Comparison of ENCODE assay signal across 8 cellular contexts in genomic region chr15:89647191-89647851, GRCh38. TPM values are rescaled to one million over a fixed set of nuclear protein-coding genes. Genes with fewer than 3 reads are reported as not detected.
DNase-seq lines count a peak whose midpoint lies in the region; ATAC-seq, FAIRE-seq and TF ChIP-seq lines count a peak whose summit lies in the region.

No MANE protein-coding gene starts in this region.

- H3K36me3 ChIP-seq in K562 (ENCODE audit: control insufficient read depth, insufficient read depth, low read length) (no peaks in the 10 kb centered on the region), iPS-15b (ENCODE audit: control insufficient read depth, insufficient read depth, low read length) (peaks cover 16% of the 10 kb centered on the region)

- H3K9ac ChIP-seq in K562 (ENCODE audit: insufficient read depth in 1 of 2, low read depth in 2 of 2, low read length in 2 of 2) (peak overlapping the region in 1 of 2 experiments; percentile 73; a peak in 2 of 4 replicates), iPS-15b (ENCODE audit: low read depth, low read length) (no peak overlapping the region)

- peak overlapping the region; percentile 56 for H2AFZ ChIP-seq in K562 (ENCODE audit: low read depth, low read length)

- H3K4me1 ChIP-seq in K562 (replicated peaks in 1 of 2; ENCODE audit: control insufficient read depth in 2 of 2, insufficient read depth in 2 of 2, low read length in 2 of 2) (peaks cover 0 to 14% of the 10 kb centered on the region in 2 experiments; a peak in 2 of 5 replicates), iPS-15b (ENCODE audit: control insufficient read depth, insufficient read depth, low read length) (no peaks in the 10 kb centered on the region)

- no peak for TF ChIP-seq POLR2A in K562 (conservative IDR thresholded peaks at IDR 0.05)

- no peak for TF ChIP-seq EP300 in K562 (IDR thresholded peaks at IDR 0.05; ENCODE audit: low read length)

- H3K9me3 ChIP-seq in K562 (replicated peaks; ENCODE audit: control insufficient read depth, insufficient read depth, low read depth, low read length) (no peaks in the 10 kb centered on the region), iPS-15b (ENCODE audit: control insufficient read depth, insufficient read depth, low read length) (no peaks in the 10 kb centered on the region)

- WGBS in K562 (ENCODE audit: insufficient coverage, low coverage, missing lambda C conversion rate): 22% methylated on average over 24 of the region's 25 CpGs

- H3K4me3 ChIP-seq in Jurkat, Clone E6-1 (ENCODE audit: low read length): no peak overlapping the region
- H3K4me3 ChIP-seq in K562 (no peak overlapping the region), iPS-15b (ENCODE audit: low read depth, low read length) (peak overlapping the region; percentile 37)

- DNase-seq in GM03348 (ENCODE audit: low spot score) (peak; percentile 92), UCSD-AML1 (lab: John Stamatoyannopoulos, UW; ENCODE audit: unreplicated experiment) (peak; percentile 67), K562 (ENCODE audit: extremely low read depth in 1 of 4, low spot score in 3 of 4) (peak; percentile 77 to 85 (median 84)), AML-193 (lab: John Stamatoyannopoulos, UW) (no peak)
- peak; percentile 25 for DNase-seq in Jurkat, Clone E6-1 (ENCODE audit: low read depth, low spot score)
- peak; percentile 57 to 79 (median 66) for DNase-seq in stimulated activated CD4-positive, alpha-beta T cell treated with anti-CD3 and anti-CD28 coated beads, Interleukin-12 subunit alpha, Interleukin-12 subunit beta, amount 100 ng/mL, for 48 hours (ENCODE audit: low read depth in 2 of 3, low spot score in 1 of 3)

- TF ChIP-seq RAD21 in K562 (CRISPR knock-in tag; conservative IDR thresholded peaks at IDR 0.05 in 1 of 2, IDR thresholded peaks at IDR 0.05 in 1 of 2): peak; percentile 32 to 59; a peak in 2 of 4 replicates

- peak overlapping the region; percentile 65 for H3K4me2 ChIP-seq in K562 (ENCODE audit: insufficient read depth, low read length)

- peak; percentile 82 to 93 (median 83) for TF ChIP-seq CTCF in K562 (IDR thresholded peaks at IDR 0.05 in 2 of 3, conservative IDR thresholded peaks at IDR 0.05 in 1 of 3; ENCODE audit: insufficient read depth in 2 of 3, low read depth in 1 of 3, low read length in 3 of 3)

- intact Hi-C loops in K562 (cut with micrococcal nuclease): no loop called here

- ATAC-seq in K562 (peak; percentile 97), GM21423 (IDR thresholded peaks at IDR 0.05; ENCODE audit: unreplicated experiment) (no peak)

- H3K79me2 ChIP-seq in K562 (ENCODE audit: control insufficient read depth, insufficient read depth, low read length): no peaks in the 10 kb centered on the region

- BruUV-seq in K562 (replicated peaks; lab: Mats Ljungman, UMichigan): no TSS peak

- H3K27ac ChIP-seq in K562 (ENCODE audit: extremely low read depth, low read depth, low read length): no peak overlapping the region

- in situ Hi-C loops in K562 (cut with MboI): no loop called here

- CTCF ChIA-PET in K562 (lab: Yijun Ruan, JAX; ENCODE audit: low intra/inter-chr PET ratio): interaction anchor here (1.4 kb wide), 1 partner anchor 228 kb away, joined by 3 read pairs; no protein-coding TSS in a partner anchor

- no peaks in the 10 kb centered on the region for H3K9me1 ChIP-seq in K562 (ENCODE audit: control insufficient read depth, insufficient read depth, low read length)

- no peaks in the 10 kb centered on the region for H4K20me1 ChIP-seq in K562 (replicated peaks; ENCODE audit: control insufficient read depth, insufficient read depth, low read length)

- H3K27me3 ChIP-seq in K562 (ENCODE audit: control insufficient read depth in 2 of 2, insufficient read depth in 2 of 2, low read length in 2 of 2) (peaks cover 0 to 4% of the 10 kb centered on the region in 2 experiments; a peak in 1 of 5 replicates), iPS-15b (ENCODE audit: control insufficient read depth, insufficient read depth, low read length) (no peaks in the 10 kb centered on the region)

- FAIRE-seq in K562 (lab: Jason Lieb, UNC): peak; percentile 84

- POLR2A ChIA-PET in K562 (lab: Yijun Ruan, JAX): interaction anchor here (0.6 to 0.7 kb wide), 2 partner anchors 17 to 158 kb away, joined by 3 read pairs; no protein-coding TSS in a partner anchor

RNA-seq across cellular contexts. Expression of gene KIF7, which starts 7.9 kb away (rescaled TPM):
- 10.9 TPM for polyA plus RNA-seq in Jurkat, Clone E6-1 (2012; ENCODE audit: insufficient read depth, insufficient read length)
- total RNA-seq in K562 (2011; cell fraction: chromatin; rRNA removed; ENCODE audit: low replicate concordance): 4.9 and 14.4 TPM in 2 replicates
- 4.2 and 7.3 TPM in 2 replicates for total RNA-seq in K562 (2011; cell fraction: nucleolus; rRNA removed)
- 2.7 and 3.1 TPM in 2 replicates for total RNA-seq in K562 (2011; cell fraction: nucleoplasm; rRNA removed)
- 1.6 and 2.0 TPM in 2 replicates for total RNA-seq in K562 (2014; rRNA removed)
- 0.15 and 0.35 TPM in 2 replicates for total RNA-seq in K562 (2014; rRNA removed; fragmentation: Illumina TruSeq; extraction: Trizol)
- total RNA-seq in K562 (2015; rRNA removed; fragmentation: Illumina TruSeq; extraction: Trizol): 0.58 and 0.64 TPM in 2 replicates
- total RNA-seq in K562 (2021): 1.7 and 1.8 TPM in 2 replicates
- 1.3 and 1.7 TPM in 2 replicates for polyA plus RNA-seq in K562 (2011; rRNA removed)
- polyA plus RNA-seq in K562 (2011; cell fraction: cytosol; rRNA removed): 1.1 and 2.7 TPM in 2 replicates
- polyA plus RNA-seq in K562 (2011; cell fraction: nucleus; rRNA removed): 4.3 and 6.8 TPM in 2 replicates
- 0.96 and 1.1 TPM in 2 replicates for polyA plus RNA-seq in K562 (2012)
- polyA plus RNA-seq in K562 (2014; fragmentation: Illumina TruSeq; extraction: Trizol): 0.49 and 0.69 TPM in 2 replicates
- polyA plus RNA-seq in K562 (2014; fragmentation: Nextera tagmentation; extraction: Ambion mirVana): under 1 TPM; 0.04 to 0.06 TPM
- polyA plus RNA-seq in K562 (2014; rRNA removed): 1.9 and 3.1 TPM in 2 replicates
- polyA minus RNA-seq in K562 (2011; rRNA and poly(A)+ RNA removed): 0.45 and 1.2 TPM in 2 replicates
- polyA minus RNA-seq in K562 (2011; cell fraction: cytosol; rRNA and poly(A)+ RNA removed): 0.82 and 1.5 TPM in 2 replicates
- 1.2 and 2.8 TPM in 2 replicates for polyA minus RNA-seq in K562 (2011; cell fraction: nucleus; rRNA and poly(A)+ RNA removed)

RNA-seq across cellular contexts. Expression of gene PLIN1, which starts 31.8 kb away (rescaled TPM):
- not detected for polyA plus RNA-seq in Jurkat, Clone E6-1 (2012; ENCODE audit: insufficient read depth, insufficient read length)
- total RNA-seq in K562 (2011; cell fraction: chromatin; rRNA removed; ENCODE audit: low replicate concordance): not detected in 2 replicates
- not detected in 2 replicates for total RNA-seq in K562 (2011; cell fraction: nucleolus; rRNA removed)
- not detected in 2 replicates for total RNA-seq in K562 (2011; cell fraction: nucleoplasm; rRNA removed)
- total RNA-seq in K562 (2014; rRNA removed): not detected in 2 replicates
- not detected in 2 replicates for total RNA-seq in K562 (2014; rRNA removed; fragmentation: Illumina TruSeq; extraction: Trizol)
- not detected in 2 replicates for total RNA-seq in K562 (2015; rRNA removed; fragmentation: Illumina TruSeq; extraction: Trizol)
- not detected in 2 replicates for total RNA-seq in K562 (2021)
- not detected in 2 replicates for polyA plus RNA-seq in K562 (2011; rRNA removed)
- not detected in 2 replicates for polyA plus RNA-seq in K562 (2011; cell fraction: cytosol; rRNA removed)
- polyA plus RNA-seq in K562 (2011; cell fraction: nucleus; rRNA removed): not detected in 2 replicates
- polyA plus RNA-seq in K562 (2012): not detected in 2 replicates
- polyA plus RNA-seq in K562 (2014; fragmentation: Illumina TruSeq; extraction: Trizol): not detected in 2 replicates
- not detected for polyA plus RNA-seq in K562 (2014; fragmentation: Nextera tagmentation; extraction: Ambion mirVana)
- polyA plus RNA-seq in K562 (2014; rRNA removed): not detected in 2 replicates
- polyA minus RNA-seq in K562 (2011; rRNA and poly(A)+ RNA removed): not detected in 2 replicates
- polyA minus RNA-seq in K562 (2011; cell fraction: cytosol; rRNA and poly(A)+ RNA removed): not detected in 2 replicates
- polyA minus RNA-seq in K562 (2011; cell fraction: nucleus; rRNA and poly(A)+ RNA removed): not detected in 2 replicates

RNA-seq across cellular contexts. Expression of gene PEX11A, which starts 43.2 kb away (rescaled TPM):
- polyA plus RNA-seq in Jurkat, Clone E6-1 (2012; ENCODE audit: insufficient read depth, insufficient read length): 1.5 TPM
- not detected in 2 replicates for total RNA-seq in K562 (2011; cell fraction: chromatin; rRNA removed; ENCODE audit: low replicate concordance)
- total RNA-seq in K562 (2011; cell fraction: nucleolus; rRNA removed): not detected in 2 replicates
- not detected in 2 replicates for total RNA-seq in K562 (2011; cell fraction: nucleoplasm; rRNA removed)
- total RNA-seq in K562 (2014; rRNA removed): not detected in 2 replicates
- not detected in 2 replicates for total RNA-seq in K562 (2014; rRNA removed; fragmentation: Illumina TruSeq; extraction: Trizol)
- total RNA-seq in K562 (2015; rRNA removed; fragmentation: Illumina TruSeq; extraction: Trizol): not detected in 2 replicates
- not detected in 2 replicates for total RNA-seq in K562 (2021)
- polyA plus RNA-seq in K562 (2011; rRNA removed): not detected in 2 replicates
- polyA plus RNA-seq in K562 (2011; cell fraction: cytosol; rRNA removed): not detected in 2 replicates
- not detected in 2 replicates for polyA plus RNA-seq in K562 (2011; cell fraction: nucleus; rRNA removed)
- 0.04 TPM in 1 of 2 replicates, not detected in the other for polyA plus RNA-seq in K562 (2012)
- not detected in 2 replicates for polyA plus RNA-seq in K562 (2014; fragmentation: Illumina TruSeq; extraction: Trizol)
- not detected for polyA plus RNA-seq in K562 (2014; fragmentation: Nextera tagmentation; extraction: Ambion mirVana)
- not detected in 2 replicates for polyA plus RNA-seq in K562 (2014; rRNA removed)
- polyA minus RNA-seq in K562 (2011; rRNA and poly(A)+ RNA removed): not detected in 2 replicates
- not detected in 2 replicates for polyA minus RNA-seq in K562 (2011; cell fraction: cytosol; rRNA and poly(A)+ RNA removed)
- not detected in 2 replicates for polyA minus RNA-seq in K562 (2011; cell fraction: nucleus; rRNA and poly(A)+ RNA removed)

RNA-seq across cellular contexts. Expression of gene WDR93, which starts 43.3 kb away (rescaled TPM):
- not detected for polyA plus RNA-seq in Jurkat, Clone E6-1 (2012; ENCODE audit: insufficient read depth, insufficient read length)
- total RNA-seq in K562 (2011; cell fraction: chromatin; rRNA removed; ENCODE audit: low replicate concordance): not detected in 2 replicates
- not detected in 2 replicates for total RNA-seq in K562 (2011; cell fraction: nucleolus; rRNA removed)
- not detected in 2 replicates for total RNA-seq in K562 (2011; cell fraction: nucleoplasm; rRNA removed)
- not detected in 2 replicates for total RNA-seq in K562 (2014; rRNA removed)
- not detected in 2 replicates for total RNA-seq in K562 (2014; rRNA removed; fragmentation: Illumina TruSeq; extraction: Trizol)
- total RNA-seq in K562 (2015; rRNA removed; fragmentation: Illumina TruSeq; extraction: Trizol): not detected in 2 replicates
- not detected in 2 replicates for total RNA-seq in K562 (2021)
- polyA plus RNA-seq in K562 (2011; rRNA removed): not detected in 2 replicates
- polyA plus RNA-seq in K562 (2011; cell fraction: cytosol; rRNA removed): not detected in 2 replicates
- polyA plus RNA-seq in K562 (2011; cell fraction: nucleus; rRNA removed): not detected in 2 replicates
- not detected in 2 replicates for polyA plus RNA-seq in K562 (2012)
- polyA plus RNA-seq in K562 (2014; fragmentation: Illumina TruSeq; extraction: Trizol): not detected in 2 replicates
- not detected for polyA plus RNA-seq in K562 (2014; fragmentation: Nextera tagmentation; extraction: Ambion mirVana)
- polyA plus RNA-seq in K562 (2014; rRNA removed): not detected in 2 replicates
- not detected in 2 replicates for polyA minus RNA-seq in K562 (2011; rRNA and poly(A)+ RNA removed)
- polyA minus RNA-seq in K562 (2011; cell fraction: cytosol; rRNA and poly(A)+ RNA removed): not detected in 2 replicates
- not detected in 2 replicates for polyA minus RNA-seq in K562 (2011; cell fraction: nucleus; rRNA and poly(A)+ RNA removed)

Comparison
In these comparisons a context has a peak if more than half of its experiments do, and no peak if none do; other contexts are left out.
1. DNase-seq: peak in GM03348 (single experiment), Jurkat, Clone E6-1 (single experiment), UCSD-AML1 (single experiment), K562 (4 of 4) and stimulated activated CD4-positive, alpha-beta T cell treated with anti-CD3 and anti-CD28 coated beads, Interleukin-12 subunit alpha, Interleukin-12 subunit beta, amount 100 ng/mL, for 48 hours (3 of 3); none in AML-193 (0 of 2).